8 cellular contexts compared by ENCODE assay signal in genomic region chr5:9122528-9122927, GRCh38.
"Had no signal": no experiment of that assay in that cellular context is flagged by ENCODE, and none has a peak within 500 bp of the region (broad histone marks: within the 10 kb centered on the region; RNA-seq: fewer than 3 reads in every experiment).

No MANE protein-coding gene starts in this region.

- H3K4me3 ChIP-seq: K562 had no signal

- H3K4me1 Mint-ChIP-seq: IgD-negative memory B cell had no signal

- H3K27ac ChIP-seq: HL-60 had no signal

- H3K4me3 Mint-ChIP-seq: IgD-negative memory B cell had no signal

- H3K27ac Mint-ChIP-seq: IgD-negative memory B cell had no signal

- FAIRE-seq: HepG2, HTR-8/SVneo, K562 had no signal

- DNase-seq: IMR-90, KBM-7, KG1 had no signal
